In genomic region chr5:147737921-147738320, GRCh38 we compare ENCODE assay signal across 18 cellular contexts. TPM values are rescaled to one million over a fixed set of nuclear protein-coding genes. Genes with fewer than 3 reads are reported as not detected.
DNase-seq lines count a peak whose midpoint lies in the region; ATAC-seq and TF ChIP-seq lines count a peak whose summit lies in the region.
"Had no signal": no experiment of that assay in that cellular context is flagged by ENCODE, and none has a peak within 500 bp of the region (broad histone marks: within the 10 kb centered on the region; RNA-seq: fewer than 3 reads in every experiment).

No MANE protein-coding gene starts in this region.

- H3K36me3 ChIP-seq in adrenal gland (replicated peaks in 1 of 2), result no peaks in the 10 kb centered on the region
- H3K36me3 ChIP-seq: BE2C had no signal

- intact Hi-C loops in left colon (cut with DNase I, micrococcal nuclease), result no loop called here
- intact Hi-C loops in adrenal gland (cut with DNase I), result no loop called here

- peak; percentile 40 for DNase-seq in NCI-H1092 treated with DMSO at 0.1 percent for 48 hours (lab: John Stamatoyannopoulos, UW)
- no peak for DNase-seq in NCI-H1092 (lab: John Stamatoyannopoulos, UW)
- peak; percentile 45 for DNase-seq in DMS53 treated with DMSO at 0.1 percent for 48 hours (lab: John Stamatoyannopoulos, UW; ENCODE audit: unreplicated experiment)
- peak; percentile 67 for DNase-seq in NCI-H774 (lab: John Stamatoyannopoulos, UW)
- no peak for DNase-seq in left colon
- no peak for DNase-seq in adrenal gland
- no peak for DNase-seq in GOT3 (lab: John Stamatoyannopoulos, UW)
- no peak for DNase-seq in stimulated activated CD4-positive, alpha-beta T cell treated with anti-CD3 and anti-CD28 coated beads, Interleukin-15, amount 100 ng/mL, for 24 hours
- DNase-seq: 8988T; BE2C; CD4-positive, alpha-beta T cell; HFFc6; Kasumi-1; MM.1S; NCI-H1436 treated with DMSO at 0.1 percent for 48 hours; NCI-H446 treated with DMSO at 0.1 percent for 48 hours; SIG-M5; T-helper 2 cell had no signal

- no peak for TF ChIP-seq POLR2A in adrenal gland (IDR thresholded peaks at IDR 0.05)

- ATAC-seq in left colon, result peak; percentile 54

- no peak overlapping the region for H3K27ac ChIP-seq in adrenal gland

- no peaks in the 10 kb centered on the region for H3K27me3 ChIP-seq in adrenal gland
- H3K27me3 ChIP-seq: BE2C had no signal

- no peak for TF ChIP-seq CTCF in adrenal gland (IDR thresholded peaks at IDR 0.05)

- no peaks in the 10 kb centered on the region for H3K9me3 ChIP-seq in adrenal gland (replicated peaks in 1 of 3)
- H3K9me3 ChIP-seq: BE2C had no signal

- H3K4me1 ChIP-seq in adrenal gland (replicated peaks in 1 of 2), result no peaks in the 10 kb centered on the region
- H3K4me1 ChIP-seq: BE2C had no signal

- no peak overlapping the region for H3K4me3 ChIP-seq in adrenal gland

- 78 to 86% (median 83%) methylated on average over 3 of the region's 3 CpGs for WGBS in adrenal gland, 4 donors

RNA-seq across cellular contexts. Expression of gene JAKMIP2, which starts 44.6 kb away (rescaled TPM):
- 1 to 10 TPM in 1 of 2 donors, under 1 TPM in 1; 0.49 to 1.1 TPM for total RNA-seq in left colon
- 10 to 100 TPM in 1 of 8 donors, 1 to 10 TPM in 6, under 1 TPM in 1; 0.87 to 13.3 (median 4.0) TPM for total RNA-seq in adrenal gland
- 10 to 100 TPM in 1 of 3 donors, 1 to 10 TPM in 1, under 1 TPM in 1; 0.71 to 24.9 (median 1.6) TPM for polyA plus RNA-seq in adrenal gland
- total RNA-seq: HFFc6 had no signal

Comparison
In these comparisons a context has a peak if more than half of its experiments do, and no peak if none do; other contexts are left out.
1. DNase-seq: peak in NCI-H1092 treated with DMSO at 0.1 percent for 48 hours (single experiment), DMS53 treated with DMSO at 0.1 percent for 48 hours (single experiment) and NCI-H774 (single experiment); none in NCI-H1092 (single experiment), left colon (0 of 2), adrenal gland (0 of 7), GOT3 (single experiment) and stimulated activated CD4-positive, alpha-beta T cell treated with anti-CD3 and anti-CD28 coated beads, Interleukin-15, amount 100 ng/mL, for 24 hours (single experiment).